Comparison of ENCODE assay signal across 9 cellular contexts in genomic region chr1:155253797-155254196, GRCh38. TPM values are rescaled to one million over a fixed set of nuclear protein-coding genes. Genes with fewer than 3 reads are reported as not detected.
DNase-seq lines count a peak whose midpoint lies in the region; ATAC-seq and TF ChIP-seq lines count a peak whose summit lies in the region.
"Had no signal": no experiment of that assay in that cellular context is flagged by ENCODE, and none has a peak within 500 bp of the region (broad histone marks: within the 10 kb centered on the region; RNA-seq: fewer than 3 reads in every experiment).

No MANE protein-coding gene starts in this region.

- no peak for ATAC-seq in heart left ventricle
- ATAC-seq in GM21423 (IDR thresholded peaks at IDR 0.05; ENCODE audit: unreplicated experiment): no peak

- H3K27ac ChIP-seq in heart left ventricle (peak overlapping the region in 7 of 12 donors; percentile 95 to 99 (median 98)), ascending aorta (peak overlapping the region; percentile 97 to 98)

- H3K27ac Mint-ChIP-seq in type B pancreatic cell: peak overlapping the region; percentile 61

- H3K4me3 ChIP-seq in heart left ventricle: peak overlapping the region in 6 of 12 donors; percentile 77 to 95 (median 87)
- peak overlapping the region; percentile 82 to 83 for H3K4me3 ChIP-seq in ascending aorta
- peak overlapping the region; percentile 80 for H3K4me3 ChIP-seq in kidney epithelial cell (ENCODE audit: low read depth, low read length)

- peak overlapping the region; percentile 91 for H3K4me3 Mint-ChIP-seq in type B pancreatic cell

- H3K4me1 ChIP-seq in heart left ventricle (peaks cover 7 to 43% (median 33%) of the 10 kb centered on the region in 12 donors), ascending aorta (peaks cover 16 to 27% of the 10 kb centered on the region in 2 donors)

- H3K9me3 Mint-ChIP-seq in type B pancreatic cell: no peaks in the 10 kb centered on the region

- H3K36me3 Mint-ChIP-seq in type B pancreatic cell: peaks cover 12% of the 10 kb centered on the region

- H3K27me3 Mint-ChIP-seq in type B pancreatic cell: no peaks in the 10 kb centered on the region

- H3K9me3 ChIP-seq in heart left ventricle (no peaks in the 10 kb centered on the region), ascending aorta (no peaks in the 10 kb centered on the region)

- DNase-seq in heart left ventricle: no peak
- DNase-seq in cardiac septum (ENCODE audit: low spot score): no peak
- DNase-seq in ascending aorta (ENCODE audit: low spot score in 2 of 2): no peak
- no peak for DNase-seq in kidney epithelial cell (ENCODE audit: low read depth)
- DNase-seq in type B pancreatic cell (ENCODE audit: extremely low spot score, unreplicated experiment): no peak
- DNase-seq in globus pallidus (ENCODE audit: low spot score): no peak
- DNase-seq in erythroblast (lab: John Stamatoyannopoulos, UW): no peak
- DNase-seq: NCI-H526 treated with DMSO at 0.1 percent for 48 hours had no signal

- peaks cover 33% of the 10 kb centered on the region for H3K4me1 Mint-ChIP-seq in type B pancreatic cell (ENCODE audit: unreplicated experiment)

- TF ChIP-seq POLR2A in heart left ventricle (IDR thresholded peaks at IDR 0.05): no peak
- no peak for TF ChIP-seq POLR2A in erythroblast (IDR thresholded peaks at IDR 0.05; ENCODE audit: low read length)

- H3K36me3 ChIP-seq in heart left ventricle (peaks cover 0 to 23% (median 18%) of the 10 kb centered on the region in 9 donors), ascending aorta (peaks cover 6 to 11% of the 10 kb centered on the region in 2 donors), kidney epithelial cell (ENCODE audit: control insufficient read depth, insufficient read depth, low read length) (no peaks in the 10 kb centered on the region)

- intact Hi-C loops in heart left ventricle (cut with DNase I): loop anchor here in 8 of 10 donors (2.0 to 10.0 kb wide), 7 partner anchors 54 to 339 kb away; partner anchors contain the start of genes RUSC1 (in 3 of the 8) and FDPS (in 2 of the 8)
- intact Hi-C loops in cardiac septum (cut with DNase I): loop anchor here (2.0 kb wide), 1 partner anchor 55 kb away; the partner anchor contains the start of gene FDPS
- intact Hi-C loops in ascending aorta (cut with DNase I): no loop called here

- WGBS in heart left ventricle, 4 donors: 61 to 82% (median 72%) methylated on average over 5 of the region's 5 CpGs

- no peaks in the 10 kb centered on the region for H3K27me3 ChIP-seq in heart left ventricle
- H3K27me3 ChIP-seq in ascending aorta: no peaks in the 10 kb centered on the region
- no peaks in the 10 kb centered on the region for H3K27me3 ChIP-seq in kidney epithelial cell (ENCODE audit: control insufficient read depth, insufficient read depth, low read length)

- TF ChIP-seq CTCF in heart left ventricle (IDR thresholded peaks at IDR 0.05) (no peak), ascending aorta (IDR thresholded peaks at IDR 0.05) (no peak), kidney epithelial cell (IDR thresholded peaks at IDR 0.05; ENCODE audit: insufficient read depth, low read length, poor library complexity, severe bottlenecking) (no peak), type B pancreatic cell (conservative IDR thresholded peaks at IDR 0.05) (no peak)

RNA-seq across cellular contexts. Expression of gene ENTREP3, which starts 1.5 kb away (rescaled TPM):
- total RNA-seq in heart left ventricle (10 to 100 TPM; 10.5 to 24.4 (median 12.8) TPM), cardiac septum (15.5 TPM), ascending aorta (34.5 TPM), kidney epithelial cell (13.2 and 24.8 TPM in 2 replicates), type B pancreatic cell (ENCODE audit: low replicate concordance) (37.4 and 55.7 TPM in 2 replicates)
- 10 to 100 TPM in 1 of 2 donors, 1 to 10 TPM in 1; 5.1 to 21.6 TPM for polyA plus RNA-seq in heart left ventricle

RNA-seq across cellular contexts. Expression of gene SCAMP3, which starts 8.4 kb away (rescaled TPM):
- total RNA-seq in heart left ventricle: 10 to 100 TPM; 51.2 to 92.8 (median 65.8) TPM
- 100 to 1,000 TPM in 1 of 2 donors, 10 to 100 TPM in 1; 53.3 to 123 TPM for polyA plus RNA-seq in heart left ventricle
- total RNA-seq in cardiac septum: 61.5 TPM
- total RNA-seq in ascending aorta: 63.6 TPM
- total RNA-seq in kidney epithelial cell: 93.8 and 108 TPM in 2 replicates
- total RNA-seq in type B pancreatic cell (ENCODE audit: low replicate concordance): 52.0 and 58.7 TPM in 2 replicates

RNA-seq across cellular contexts. Expression of gene CLK2, which starts 19.5 kb away (rescaled TPM):
- total RNA-seq in heart left ventricle (10 to 100 TPM in 8 of 9 donors, 1 to 10 TPM in 1; 9.6 to 26.1 (median 17.2) TPM), cardiac septum (24.7 TPM), ascending aorta (32.1 TPM), kidney epithelial cell (21.7 and 24.2 TPM in 2 replicates), type B pancreatic cell (ENCODE audit: low replicate concordance) (61.5 and 96.8 TPM in 2 replicates)
- polyA plus RNA-seq in heart left ventricle: 10 to 100 TPM; 15.9 to 22.8 TPM

RNA-seq across cellular contexts. Expression of gene HCN3, which starts 23.5 kb away (rescaled TPM):
- total RNA-seq in heart left ventricle: 1 to 10 TPM in 4 of 9 donors, under 1 TPM in 5; 0.49 to 1.7 (median 0.99) TPM
- 1 to 10 TPM; 1.2 to 1.4 TPM for polyA plus RNA-seq in heart left ventricle
- 2.2 TPM for total RNA-seq in cardiac septum
- total RNA-seq in ascending aorta: 2.6 TPM
- 2.8 and 3.8 TPM in 2 replicates for total RNA-seq in kidney epithelial cell
- 9.5 and 10.6 TPM in 2 replicates for total RNA-seq in type B pancreatic cell (ENCODE audit: low replicate concordance)

RNA-seq across cellular contexts. Expression of gene MTX1, which starts 45.3 kb away (rescaled TPM):
- total RNA-seq in heart left ventricle (10 to 100 TPM; 14.1 to 32.2 (median 19.3) TPM), cardiac septum (16.4 TPM), ascending aorta (23.9 TPM), kidney epithelial cell (79.3 and 84.3 TPM in 2 replicates), type B pancreatic cell (ENCODE audit: low replicate concordance) (34.0 and 44.2 TPM in 2 replicates)
- 10 to 100 TPM; 28.1 to 37.1 TPM for polyA plus RNA-seq in heart left ventricle
